8 cellular contexts compared by ENCODE assay signal in the genomic region with DNA sequence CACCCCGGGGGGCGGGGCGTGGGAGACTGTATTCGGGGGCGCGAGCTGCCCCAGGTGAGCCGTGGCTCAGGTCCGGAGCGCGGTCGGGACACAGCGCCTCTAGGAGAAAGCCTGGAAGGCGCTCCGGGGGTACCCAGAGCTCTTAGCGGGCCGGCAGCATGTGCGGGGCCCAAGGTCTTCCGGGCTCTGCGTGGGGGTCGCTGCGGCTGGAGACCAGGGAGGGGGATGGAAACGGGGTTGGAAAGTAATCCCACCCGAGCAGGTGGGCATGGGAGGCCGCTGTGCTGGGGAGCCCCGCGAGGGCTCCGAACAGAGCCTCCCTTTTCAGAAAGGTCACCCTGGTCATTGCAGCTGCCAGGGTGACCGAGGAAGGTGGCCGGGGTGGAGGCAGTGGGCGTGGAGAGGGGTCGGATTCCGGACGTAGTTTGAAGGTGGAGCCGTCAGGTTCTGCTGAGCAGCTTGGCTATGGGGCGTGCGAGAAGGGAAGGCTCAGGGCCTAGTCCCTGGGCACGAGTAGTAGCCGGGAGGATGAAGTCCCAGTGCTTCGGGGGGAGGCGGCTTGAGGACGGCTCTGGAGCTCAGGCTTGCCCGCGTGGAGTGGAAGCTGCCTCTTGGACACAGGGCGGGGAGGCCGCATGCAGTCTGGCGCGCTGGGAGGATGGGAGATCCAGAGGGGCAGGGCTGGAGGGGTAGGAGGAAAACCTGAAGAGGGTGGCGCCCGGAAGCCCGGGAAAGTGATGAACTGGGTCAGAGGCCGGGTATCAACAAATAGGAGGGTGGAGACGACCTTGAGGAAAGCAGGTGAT. TPM values are rescaled to one million over a fixed set of nuclear protein-coding genes. Genes with fewer than 3 reads are reported as not detected.
DNase-seq lines count a peak whose midpoint lies in the region; ATAC-seq lines count a peak whose summit lies in the region.

Gene SIRT5, plus strand, starts transcription at position 31 of the 806 bp plus-strand sequence. CDS start 9,510 bp downstream, outside the sequence.

- H3K4me3 ChIP-seq in esophagus (ENCODE audit: low read depth in 1 of 2, low read length in 2 of 2) (peak within 1 kb of the TSS; percentile 73 to 75), muscle layer of duodenum (ENCODE audit: low read depth in 1 of 2, low read length in 2 of 2) (peak within 1 kb of the TSS; percentile 70 to 81)

- peak within 1 kb of the TSS; percentile 98 for H3K27ac ChIP-seq in esophagus (ENCODE audit: low read depth in 2 of 2, low read length in 1 of 2)
- H3K27ac ChIP-seq in muscle layer of duodenum (ENCODE audit: low read length) = peak within 1 kb of the TSS; percentile 94

- peak; percentile 55 for DNase-seq in DMS153 treated with DMSO at 0.1 percent for 48 hours (lab: John Stamatoyannopoulos, UW; ENCODE audit: unreplicated experiment)
- peak; percentile 70 for DNase-seq in HuH-7.5 (ENCODE audit: low spot score)
- DNase-seq in OCI-M1 (lab: John Stamatoyannopoulos, UW) = peak; percentile 95
- DNase-seq in activated T-cell treated with anti-CD3 and anti-CD28 coated beads for 48 hours (ENCODE audit: low read depth) = peak; percentile 68
- peak; percentile 50 to 67 for DNase-seq in stimulated activated CD8-positive, alpha-beta memory T cell treated with anti-CD3 and anti-CD28 coated beads, Interleukin-7, amount 100 ng/mL, for 48 hours (ENCODE audit: extremely low read depth in 1 of 2, low read depth in 1 of 2)

- H3K4me1 ChIP-seq in esophagus (ENCODE audit: control insufficient read depth in 2 of 2, insufficient read depth in 2 of 2, low read length in 1 of 2) = peaks cover 0 to 5% of the 10 kb centered on the region in 2 donors
- H3K4me1 ChIP-seq in muscle layer of duodenum (ENCODE audit: control insufficient read depth in 1 of 2, insufficient read depth in 2 of 2, low read length in 2 of 2) = peaks cover 3 to 6% of the 10 kb centered on the region in 2 donors

- H3K27me3 ChIP-seq in esophagus (ENCODE audit: control insufficient read depth in 1 of 2, insufficient read depth in 2 of 2, low read length in 2 of 2) (no peaks in the 10 kb centered on the region), muscle layer of duodenum (ENCODE audit: low read depth, low read length) (no peaks in the 10 kb centered on the region)

- WGBS in esophagus, 2 donors = 0 to 1% methylated on average over 46 to 52 of the region's 52 CpGs

- H3K9me3 ChIP-seq in esophagus (ENCODE audit: control insufficient read depth in 2 of 2, insufficient read depth in 1 of 2, low read depth in 1 of 2, low read length in 1 of 2) (no peaks in the 10 kb centered on the region), muscle layer of duodenum (ENCODE audit: control insufficient read depth in 1 of 2, low read length in 2 of 2) (no peaks in the 10 kb centered on the region)

- no peaks in the 10 kb centered on the region for H3K36me3 ChIP-seq in esophagus (ENCODE audit: control insufficient read depth in 2 of 2, insufficient read depth in 2 of 2, low read length in 1 of 2)
- peaks cover 0 to 4% of the 10 kb centered on the region in 2 donors for H3K36me3 ChIP-seq in muscle layer of duodenum (ENCODE audit: control insufficient read depth in 1 of 2, insufficient read depth in 2 of 2, low read length in 2 of 2)

- peak; percentile 78 for ATAC-seq in GM21528 (IDR thresholded peaks at IDR 0.05; ENCODE audit: low FRiP score, unreplicated experiment)

RNA-seq across cellular contexts. Expression of gene SIRT5, which starts in this region (rescaled TPM):
- polyA plus RNA-seq in esophagus = 1 to 10 TPM; 3.6 to 5.5 TPM

Comparison
In these comparisons a context has a peak if more than half of its experiments do, and no peak if none do; other contexts are left out.
1. Peak in every context shown above with its lines: DNase-seq, ATAC-seq, H3K4me3 ChIP-seq and H3K27ac ChIP-seq.